1 cellular context compared by ENCODE assay signal in the genomic region with DNA sequence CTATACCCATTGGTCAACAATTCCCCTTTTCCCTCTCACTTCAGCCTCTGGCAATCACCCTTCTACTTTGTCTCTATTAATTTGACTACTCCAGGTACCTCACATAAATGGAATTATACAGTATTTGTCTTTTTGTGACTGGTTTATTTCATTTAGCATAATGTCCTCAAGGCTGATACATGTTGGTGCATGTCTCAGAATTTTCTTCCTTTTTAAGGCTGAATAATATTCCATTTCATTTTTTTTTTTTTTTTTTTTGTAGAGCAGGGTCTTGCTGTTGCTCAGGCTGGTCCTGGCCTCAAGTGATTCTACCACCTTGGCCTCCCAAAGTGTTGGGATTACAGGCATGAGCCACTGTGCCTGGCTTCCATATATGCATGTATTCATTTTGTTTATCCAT.
TF ChIP-seq lines count a peak whose summit lies in the region.

No MANE protein-coding gene starts in this region.

TF ChIP-seq in K562, 482 proteins besides CTCF, POLR2A, EP300 and RAD21:
- TF ChIP-seq ZNF408 (CRISPR knock-in tag; IDR thresholded peaks at IDR 0.05; ENCODE audit: low read depth), result no peak
- TF ChIP-seq C11orf30 (IDR thresholded peaks at IDR 0.05; ENCODE audit: low read depth), result no peak
- no peak for TF ChIP-seq MED1 (CRISPR knock-in tag; IDR thresholded peaks at IDR 0.05; ENCODE audit: borderline replicate concordance)
- TF ChIP-seq TCFL5 (CRISPR knock-in tag; conservative IDR thresholded peaks at IDR 0.05), result no peak
- TF ChIP-seq KHSRP (IDR thresholded peaks at IDR 0.05), result no peak
- no peak for TF ChIP-seq KDM2B (CRISPR knock-in tag; IDR thresholded peaks at IDR 0.05)
- no peak for TF ChIP-seq NFRKB (IDR thresholded peaks at IDR 0.05; ENCODE audit: low read depth)
- no peak for TF ChIP-seq NFIC (IDR thresholded peaks at IDR 0.05)
- TF ChIP-seq KDM4B (IDR thresholded peaks at IDR 0.05; ENCODE audit: borderline replicate concordance in 2 of 2, low read depth in 1 of 2), result no peak
- no peak for TF ChIP-seq REST (CRISPR knock-in tag; IDR thresholded peaks at IDR 0.05; ENCODE audit: low read depth)
- peak; percentile 5 for TF ChIP-seq RBM25 (IDR thresholded peaks at IDR 0.05; ENCODE audit: low read depth, low read length, severe bottlenecking)
- TF ChIP-seq TFE3 (CRISPR knock-in tag; IDR thresholded peaks at IDR 0.05), result no peak
- TF ChIP-seq XRCC4 (IDR thresholded peaks at IDR 0.05; ENCODE audit: extremely low read depth, insufficient read depth, insufficient read length), result no peak
- no peak for TF ChIP-seq RAD51 (IDR thresholded peaks at IDR 0.05; ENCODE audit: borderline replicate concordance, low read depth)
- no peak for TF ChIP-seq NFIX (CRISPR knock-in tag; IDR thresholded peaks at IDR 0.05; ENCODE audit: low read depth)
- TF ChIP-seq ETV6 (IDR thresholded peaks at IDR 0.05; ENCODE audit: borderline replicate concordance in 1 of 2, low read depth in 2 of 2, low read length in 1 of 2), result no peak
- no peak for TF ChIP-seq ETV6 (CRISPR knock-in tag; IDR thresholded peaks at IDR 0.05; ENCODE audit: borderline replicate concordance)
- TF ChIP-seq ZNF146 (CRISPR knock-in tag; IDR thresholded peaks at IDR 0.05; ENCODE audit: unreplicated experiment), result peak; percentile 88
- TF ChIP-seq TGIF2 (CRISPR knock-in tag; IDR thresholded peaks at IDR 0.05), result no peak
- no peak for TF ChIP-seq ZBED1 (IDR thresholded peaks at IDR 0.05)
- 0 out of 2 replicates have a peak, but pooled peaks have one; percentile 22 for TF ChIP-seq ZNF24 (IDR thresholded peaks at IDR 0.05)
- TF ChIP-seq GTF2A2 (tag; IDR thresholded peaks at IDR 0.05), result no peak
- no peak for TF ChIP-seq ZNF584 (CRISPR knock-in tag; IDR thresholded peaks at IDR 0.05; ENCODE audit: low read depth)
- TF ChIP-seq, protein P1, sequence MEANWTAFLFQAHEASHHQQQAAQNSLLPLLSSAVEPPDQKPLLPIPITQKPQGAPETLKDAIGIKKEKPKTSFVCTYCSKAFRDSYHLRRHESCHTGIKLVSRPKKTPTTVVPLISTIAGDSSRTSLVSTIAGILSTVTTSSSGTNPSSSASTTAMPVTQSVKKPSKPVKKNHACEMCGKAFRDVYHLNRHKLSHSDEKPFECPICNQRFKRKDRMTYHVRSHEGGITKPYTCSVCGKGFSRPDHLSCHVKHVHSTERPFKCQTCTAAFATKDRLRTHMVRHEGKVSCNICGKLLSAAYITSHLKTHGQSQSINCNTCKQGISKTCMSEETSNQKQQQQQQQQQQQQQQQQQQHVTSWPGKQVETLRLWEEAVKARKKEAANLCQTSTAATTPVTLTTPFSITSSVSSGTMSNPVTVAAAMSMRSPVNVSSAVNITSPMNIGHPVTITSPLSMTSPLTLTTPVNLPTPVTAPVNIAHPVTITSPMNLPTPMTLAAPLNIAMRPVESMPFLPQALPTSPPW (CRISPR knock-in tag; IDR thresholded peaks at IDR 0.05), result no peak
- no peak for TF ChIP-seq CREB1 (IDR thresholded peaks at IDR 0.05)
- TF ChIP-seq CREB1 (CRISPR knock-in tag; IDR thresholded peaks at IDR 0.05), result no peak
- TF ChIP-seq ILK (tag; IDR thresholded peaks at IDR 0.05; ENCODE audit: borderline replicate concordance, low read depth), result no peak
- TF ChIP-seq SMARCA5 (IDR thresholded peaks at IDR 0.05), result 0 out of 2 replicates have a peak, but pooled peaks have one; percentile 35
- TF ChIP-seq EP400 (IDR thresholded peaks at IDR 0.05), result no peak; the same call in 1 of the 2 replicates
- no peak for TF ChIP-seq PPARD (CRISPR knock-in tag; IDR thresholded peaks at IDR 0.05)
- TF ChIP-seq SREBF1 (IDR thresholded peaks at IDR 0.05; ENCODE audit: borderline replicate concordance, low read depth, low read length), result no peak
- no peak for TF ChIP-seq CBFB (CRISPR knock-in tag; IDR thresholded peaks at IDR 0.05)
- no peak for TF ChIP-seq ZBTB49 (CRISPR knock-in tag; IDR thresholded peaks at IDR 0.05; ENCODE audit: borderline replicate concordance)
- no peak for TF ChIP-seq RNF2 (IDR thresholded peaks at IDR 0.05)
- TF ChIP-seq ZNF766 (CRISPR knock-in tag; conservative IDR thresholded peaks at IDR 0.05), result no peak
- no peak for TF ChIP-seq CBX1 (IDR thresholded peaks at IDR 0.05; ENCODE audit: low read depth)
- no peak for TF ChIP-seq ZNF445 (CRISPR knock-in tag; IDR thresholded peaks at IDR 0.05; ENCODE audit: low read depth)
- TF ChIP-seq ELF2 (CRISPR knock-in tag; IDR thresholded peaks at IDR 0.05), result no peak
- TF ChIP-seq ESRRB (CRISPR knock-in tag; IDR thresholded peaks at IDR 0.05; ENCODE audit: borderline replicate concordance), result no peak
- 0 out of 2 replicates have a peak, but pooled peaks have one; percentile 36 for TF ChIP-seq BCOR (IDR thresholded peaks at IDR 0.05)
- TF ChIP-seq SMARCB1 (IDR thresholded peaks at IDR 0.05; ENCODE audit: insufficient read length, low read depth), result no peak
- TF ChIP-seq MAFK (IDR thresholded peaks at IDR 0.05; ENCODE audit: low read length), result no peak
- TF ChIP-seq, protein P2, sequence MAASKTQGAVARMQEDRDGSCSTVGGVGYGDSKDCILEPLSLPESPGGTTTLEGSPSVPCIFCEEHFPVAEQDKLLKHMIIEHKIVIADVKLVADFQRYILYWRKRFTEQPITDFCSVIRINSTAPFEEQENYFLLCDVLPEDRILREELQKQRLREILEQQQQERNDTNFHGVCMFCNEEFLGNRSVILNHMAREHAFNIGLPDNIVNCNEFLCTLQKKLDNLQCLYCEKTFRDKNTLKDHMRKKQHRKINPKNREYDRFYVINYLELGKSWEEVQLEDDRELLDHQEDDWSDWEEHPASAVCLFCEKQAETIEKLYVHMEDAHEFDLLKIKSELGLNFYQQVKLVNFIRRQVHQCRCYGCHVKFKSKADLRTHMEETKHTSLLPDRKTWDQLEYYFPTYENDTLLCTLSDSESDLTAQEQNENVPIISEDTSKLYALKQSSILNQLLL (CRISPR knock-in tag; IDR thresholded peaks at IDR 0.05; ENCODE audit: borderline replicate concordance), result no peak
- TF ChIP-seq PHF21A (IDR thresholded peaks at IDR 0.05; ENCODE audit: borderline replicate concordance, low read depth), result no peak
